In the genomic region with DNA sequence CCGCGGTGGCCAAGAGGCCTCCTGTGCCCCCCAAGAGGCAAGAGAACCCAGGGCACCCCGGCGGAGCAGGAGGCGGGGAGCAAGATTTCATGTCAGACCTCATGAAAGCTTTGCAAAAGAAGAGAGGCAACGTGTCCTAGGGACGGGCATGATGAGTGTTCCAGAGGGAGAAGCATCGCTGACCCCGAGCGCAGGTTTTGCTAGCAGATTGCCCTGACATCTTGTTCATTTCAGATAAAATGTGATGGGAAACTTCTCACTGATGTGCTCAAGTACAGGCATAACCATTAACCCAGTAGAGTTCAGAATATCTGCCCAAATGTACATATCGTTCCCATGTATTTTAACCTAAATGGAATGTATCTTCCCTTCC, we compare ENCODE assay signal across 12 cellular contexts.
A peak's percentile ranks its signal among the peaks of the same experiment; 100 is the strongest.
DNase-seq lines count a peak whose midpoint lies in the region; ATAC-seq and TF ChIP-seq lines count a peak whose summit lies in the region.
"Had no signal": no experiment of that assay in that cellular context is flagged by ENCODE, and none has a peak within 500 bp of the region (broad histone marks: within the 10 kb centered on the region; RNA-seq: fewer than 3 reads in every experiment).

No MANE protein-coding gene starts in this region.

- no peak overlapping the region for H3K27ac ChIP-seq in GM23338 (ENCODE audit: low read depth)
- no peak overlapping the region for H3K27ac ChIP-seq in Peyer's patch
- H3K27ac ChIP-seq in foreskin keratinocyte: no peak overlapping the region

- 0 out of 2 replicates have a peak, but pooled peaks cover 2% of the 10 kb centered on the region for H3K9me2 ChIP-seq in GM23338 (ENCODE audit: insufficient read depth)

- H4K20me1 ChIP-seq in GM23338 (replicated peaks; ENCODE audit: insufficient read depth): no peaks in the 10 kb centered on the region

- H3K4me1 Mint-ChIP-seq in GM23338: no peaks in the 10 kb centered on the region

- H3K4me1 ChIP-seq in GM23338 (ENCODE audit: insufficient read depth) (no peaks in the 10 kb centered on the region), Peyer's patch (peaks cover 0 to 4% (median 0%) of the 10 kb centered on the region in 4 donors), foreskin keratinocyte (no peaks in the 10 kb centered on the region)

- ATAC-seq in GM23338: peak; percentile 67; the same call in 1 of the 3 replicates
- ATAC-seq in foreskin keratinocyte: peak; percentile 48
- no peak for ATAC-seq in GM21390 (IDR thresholded peaks at IDR 0.05; ENCODE audit: unreplicated experiment)
- ATAC-seq: activated CD8-positive, alpha-beta T cell treated with anti-CD3 and anti-CD28 coated beads for 36 hours had no signal

- H3K4me3 Mint-ChIP-seq in GM23338: peak overlapping the region; percentile 77
- H3K4me3 Mint-ChIP-seq: activated CD8-positive, alpha-beta T cell treated with anti-CD3 and anti-CD28 coated beads for 36 hours had no signal

- H3K4me2 ChIP-seq in GM23338: peak overlapping the region; percentile 69

- peaks cover 2% of the 10 kb centered on the region; the same call in 2 of the 3 replicates for H3K9me3 Mint-ChIP-seq in GM23338

- no peaks in the 10 kb centered on the region for H3K36me3 ChIP-seq in GM23338 (ENCODE audit: insufficient read depth)
- no peaks in the 10 kb centered on the region for H3K36me3 ChIP-seq in Peyer's patch

- H3K9me3 ChIP-seq in Peyer's patch: no peaks in the 10 kb centered on the region

- no peak for DNase-seq in GM23338 (ENCODE audit: low spot score)
- DNase-seq in Peyer's patch: no peak
- no peak for DNase-seq in foreskin keratinocyte
- DNase-seq in retina: peak; percentile 59
- no peak for DNase-seq in mucosa of gallbladder (ENCODE audit: low spot score)
- DNase-seq in NCI-H2196 (lab: John Stamatoyannopoulos, UW; ENCODE audit: unreplicated experiment): no peak
- DNase-seq: activated CD8-positive, alpha-beta T cell treated with anti-CD3 and anti-CD28 coated beads for 36 hours; DMS79; foreskin melanocyte; NCI-H510A; SW 1271 had no signal

- no peak for TF ChIP-seq POLR2A in Peyer's patch (IDR thresholded peaks at IDR 0.05)

- H3K27me3 Mint-ChIP-seq in GM23338 (ENCODE audit: insufficient read depth, low read depth, poor library complexity): peaks cover 8% of the 10 kb centered on the region
- H3K27me3 Mint-ChIP-seq: activated CD8-positive, alpha-beta T cell treated with anti-CD3 and anti-CD28 coated beads for 36 hours had no signal

- peak overlapping the region; percentile 10; the same call in 1 of the 2 replicates for H2AFZ ChIP-seq in GM23338

- H3K36me3 Mint-ChIP-seq in GM23338 (ENCODE audit: low read depth): no peaks in the 10 kb centered on the region

- no peak for TF ChIP-seq CTCF in GM23338 (conservative IDR thresholded peaks at IDR 0.05; ENCODE audit: low read depth in 2 of 2)
- TF ChIP-seq CTCF in Peyer's patch (IDR thresholded peaks at IDR 0.05): no peak
- no peak for TF ChIP-seq CTCF in foreskin keratinocyte (conservative IDR thresholded peaks at IDR 0.05)

- peak overlapping the region; percentile 59 for H3K4me3 ChIP-seq in GM23338
- peak overlapping the region in 3 of 4 donors; percentile 0 to 45 (median 43) for H3K4me3 ChIP-seq in Peyer's patch

- no peaks in the 10 kb centered on the region for H3F3A ChIP-seq in GM23338 (replicated peaks; ENCODE audit: low read depth)

- H3K27me3 ChIP-seq in GM23338 (ENCODE audit: insufficient read depth): no peaks in the 10 kb centered on the region
- H3K27me3 ChIP-seq in Peyer's patch: peaks cover 0 to 4% of the 10 kb centered on the region in 2 donors
- H3K27me3 ChIP-seq in foreskin keratinocyte: peaks cover 63% of the 10 kb centered on the region

- no peaks in the 10 kb centered on the region for H3K79me2 ChIP-seq in GM23338 (replicated peaks; ENCODE audit: insufficient read depth)

- no peak overlapping the region for H3K27ac Mint-ChIP-seq in GM23338
- H3K27ac Mint-ChIP-seq: activated CD8-positive, alpha-beta T cell treated with anti-CD3 and anti-CD28 coated beads for 36 hours had no signal

TF ChIP-seq in GM23338, 12 proteins besides CTCF, POLR2A, EP300 and RAD21 (continues in another document):
- TF ChIP-seq STAT1 (IDR thresholded peaks at IDR 0.05; ENCODE audit: unreplicated experiment) (no peak), EZH2 (IDR thresholded peaks at IDR 0.05; ENCODE audit: low read depth, unreplicated experiment) (no peak), POLR2AphosphoS5 (IDR thresholded peaks at IDR 0.05; ENCODE audit: low read depth) (no peak), CREB1 (CRISPR knock-in tag; IDR thresholded peaks at IDR 0.05; ENCODE audit: low read depth) (no peak)
- TF ChIP-seq, protein P1, sequence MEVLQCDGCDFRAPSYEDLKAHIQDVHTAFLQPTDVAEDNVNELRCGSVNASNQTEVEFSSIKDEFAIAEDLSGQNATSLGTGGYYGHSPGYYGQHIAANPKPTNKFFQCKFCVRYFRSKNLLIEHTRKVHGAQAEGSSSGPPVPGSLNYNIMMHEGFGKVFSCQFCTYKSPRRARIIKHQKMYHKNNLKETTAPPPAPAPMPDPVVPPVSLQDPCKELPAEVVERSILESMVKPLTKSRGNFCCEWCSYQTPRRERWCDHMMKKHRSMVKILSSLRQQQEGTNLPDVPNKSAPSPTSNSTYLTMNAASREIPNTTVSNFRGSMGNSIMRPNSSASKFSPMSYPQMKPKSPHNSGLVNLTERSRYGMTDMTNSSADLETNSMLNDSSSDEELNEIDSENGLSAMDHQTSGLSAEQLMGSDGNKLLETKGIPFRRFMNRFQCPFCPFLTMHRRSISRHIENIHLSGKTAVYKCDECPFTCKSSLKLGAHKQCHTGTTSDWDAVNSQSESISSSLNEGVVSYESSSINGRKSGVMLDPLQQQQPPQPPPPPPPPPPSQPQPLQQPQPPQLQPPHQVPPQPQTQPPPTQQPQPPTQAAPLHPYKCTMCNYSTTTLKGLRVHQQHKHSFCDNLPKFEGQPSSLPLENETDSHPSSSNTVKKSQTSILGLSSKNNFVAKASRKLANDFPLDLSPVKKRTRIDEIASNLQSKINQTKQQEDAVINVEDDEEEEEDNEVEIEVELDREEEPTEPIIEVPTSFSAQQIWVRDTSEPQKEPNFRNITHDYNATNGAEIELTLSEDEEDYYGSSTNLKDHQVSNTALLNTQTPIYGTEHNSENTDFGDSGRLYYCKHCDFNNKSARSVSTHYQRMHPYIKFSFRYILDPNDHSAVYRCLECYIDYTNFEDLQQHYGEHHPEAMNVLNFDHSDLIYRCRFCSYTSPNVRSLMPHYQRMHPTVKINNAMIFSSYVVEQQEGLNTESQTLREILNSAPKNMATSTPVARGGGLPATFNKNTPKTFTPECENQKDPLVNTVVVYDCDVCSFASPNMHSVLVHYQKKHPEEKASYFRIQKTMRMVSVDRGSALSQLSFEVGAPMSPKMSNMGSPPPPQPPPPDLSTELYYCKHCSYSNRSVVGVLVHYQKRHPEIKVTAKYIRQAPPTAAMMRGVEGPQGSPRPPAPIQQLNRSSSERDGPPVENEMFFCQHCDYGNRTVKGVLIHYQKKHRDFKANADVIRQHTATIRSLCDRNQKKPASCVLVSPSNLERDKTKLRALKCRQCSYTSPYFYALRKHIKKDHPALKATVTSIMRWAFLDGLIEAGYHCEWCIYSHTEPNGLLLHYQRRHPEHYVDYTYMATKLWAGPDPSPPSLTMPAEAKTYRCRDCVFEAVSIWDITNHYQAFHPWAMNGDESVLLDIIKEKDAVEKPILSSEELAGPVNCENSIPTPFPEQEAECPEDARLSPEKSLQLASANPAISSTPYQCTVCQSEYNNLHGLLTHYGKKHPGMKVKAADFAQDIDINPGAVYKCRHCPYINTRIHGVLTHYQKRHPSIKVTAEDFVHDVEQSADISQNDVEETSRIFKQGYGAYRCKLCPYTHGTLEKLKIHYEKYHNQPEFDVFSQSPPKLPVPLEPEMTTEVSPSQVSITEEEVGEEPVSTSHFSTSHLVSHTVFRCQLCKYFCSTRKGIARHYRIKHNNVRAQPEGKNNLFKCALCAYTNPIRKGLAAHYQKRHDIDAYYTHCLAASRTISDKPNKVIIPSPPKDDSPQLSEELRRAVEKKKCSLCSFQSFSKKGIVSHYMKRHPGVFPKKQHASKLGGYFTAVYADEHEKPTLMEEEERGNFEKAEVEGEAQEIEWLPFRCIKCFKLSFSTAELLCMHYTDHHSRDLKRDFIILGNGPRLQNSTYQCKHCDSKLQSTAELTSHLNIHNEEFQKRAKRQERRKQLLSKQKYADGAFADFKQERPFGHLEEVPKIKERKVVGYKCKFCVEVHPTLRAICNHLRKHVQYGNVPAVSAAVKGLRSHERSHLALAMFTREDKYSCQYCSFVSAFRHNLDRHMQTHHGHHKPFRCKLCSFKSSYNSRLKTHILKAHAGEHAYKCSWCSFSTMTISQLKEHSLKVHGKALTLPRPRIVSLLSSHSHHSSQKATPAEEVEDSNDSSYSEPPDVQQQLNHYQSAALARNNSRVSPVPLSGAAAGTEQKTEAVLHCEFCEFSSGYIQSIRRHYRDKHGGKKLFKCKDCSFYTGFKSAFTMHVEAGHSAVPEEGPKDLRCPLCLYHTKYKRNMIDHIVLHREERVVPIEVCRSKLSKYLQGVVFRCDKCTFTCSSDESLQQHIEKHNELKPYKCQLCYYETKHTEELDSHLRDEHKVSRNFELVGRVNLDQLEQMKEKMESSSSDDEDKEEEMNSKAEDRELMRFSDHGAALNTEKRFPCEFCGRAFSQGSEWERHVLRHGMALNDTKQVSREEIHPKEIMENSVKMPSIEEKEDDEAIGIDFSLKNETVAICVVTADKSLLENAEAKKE (CRISPR knock-in tag; IDR thresholded peaks at IDR 0.05): no peak
- TF ChIP-seq, protein P2, sequence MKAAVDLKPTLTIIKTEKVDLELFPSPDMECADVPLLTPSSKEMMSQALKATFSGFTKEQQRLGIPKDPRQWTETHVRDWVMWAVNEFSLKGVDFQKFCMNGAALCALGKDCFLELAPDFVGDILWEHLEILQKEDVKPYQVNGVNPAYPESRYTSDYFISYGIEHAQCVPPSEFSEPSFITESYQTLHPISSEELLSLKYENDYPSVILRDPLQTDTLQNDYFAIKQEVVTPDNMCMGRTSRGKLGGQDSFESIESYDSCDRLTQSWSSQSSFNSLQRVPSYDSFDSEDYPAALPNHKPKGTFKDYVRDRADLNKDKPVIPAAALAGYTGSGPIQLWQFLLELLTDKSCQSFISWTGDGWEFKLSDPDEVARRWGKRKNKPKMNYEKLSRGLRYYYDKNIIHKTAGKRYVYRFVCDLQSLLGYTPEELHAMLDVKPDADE (IDR thresholded peaks at IDR 0.05): no peak
